8 cellular contexts compared by ENCODE assay signal in genomic region chr17:82287849-82288601, GRCh38. TPM values are rescaled to one million over a fixed set of nuclear protein-coding genes. Genes with fewer than 3 reads are reported as not detected.
DNase-seq lines count a peak whose midpoint lies in the region; ATAC-seq and TF ChIP-seq lines count a peak whose summit lies in the region.

No MANE protein-coding gene starts in this region.

- intact Hi-C loops in Panc1 (cut with micrococcal nuclease; ENCODE audit: unreplicated experiment) (no loop called here), posterior cingulate gyrus (cut with DNase I) (no loop called here)

- no peaks in the 10 kb centered on the region for H3K27me3 ChIP-seq in HL-60 (ENCODE audit: insufficient read depth, poor library complexity, severe bottlenecking)
- no peaks in the 10 kb centered on the region for H3K27me3 ChIP-seq in Panc1 (ENCODE audit: control insufficient read depth, insufficient read depth, low read length)
- no peaks in the 10 kb centered on the region for H3K27me3 ChIP-seq in stomach smooth muscle (ENCODE audit: control insufficient read depth in 1 of 2, insufficient read depth in 2 of 2, low read length in 2 of 2)

- ATAC-seq in Panc1, result 0 out of 2 replicates have a peak, but pooled peaks have one; percentile 8

- H3K9me3 ChIP-seq in Panc1 (ENCODE audit: control insufficient read depth, insufficient read depth, low read depth, low read length), result no peaks in the 10 kb centered on the region
- no peaks in the 10 kb centered on the region for H3K9me3 ChIP-seq in stomach smooth muscle (ENCODE audit: control insufficient read depth in 2 of 2, low read length in 2 of 2)

- DNase-seq in HL-60 (ENCODE audit: low read depth in 1 of 2, low spot score in 1 of 2) (peak; percentile 97 to 98), Panc1 (ENCODE audit: low read depth, low spot score) (peak; percentile 88), fibroblast of the conjunctiva (ENCODE audit: low read depth) (peak; percentile 26), posterior cingulate gyrus (no peak)
- no peak for DNase-seq in activated CD8-positive, alpha-beta memory T cell treated with anti-CD3 and anti-CD28 coated beads, Interleukin-2, amount 50 U/mL, for 4 hours
- no peak for DNase-seq in activated CD4-positive, alpha-beta T cell treated with anti-CD3 and anti-CD28 coated beads for 48 hours
- DNase-seq in NK-92 treated with Interleukin-12 subunit alpha and Interleukin-12 subunit beta, amount 100 ng/mL, for 24 hours (lab: John Stamatoyannopoulos, UW), result no peak

- no TSS peak for BruUV-seq in Panc1 (replicated peaks; lab: Mats Ljungman, UMichigan)

- POLR2A ChIA-PET in Panc1 (lab: Charles Lee), result no interaction called here

- CTCF ChIA-PET in Panc1 (lab: Charles Lee), result no interaction called here

- in situ Hi-C loops in Panc1 (cut with HindIII; ENCODE audit: low pct_unique_long_range_greater_than_20kb, low sequenced_read_pairs), result no loop called here

- H3K9ac ChIP-seq in stomach smooth muscle (ENCODE audit: low read length in 2 of 2), result peak overlapping the region in 1 of 2 donors; percentile 29

- H3K4me3 ChIP-seq in HL-60 (replicated peaks; ENCODE audit: insufficient read depth, low read length) (no peak overlapping the region), Panc1 (ENCODE audit: low read depth in 2 of 2, low read length in 2 of 2) (no peak overlapping the region), stomach smooth muscle (ENCODE audit: low read length in 2 of 2) (peak overlapping the region in 1 of 2 donors; percentile 22)

- no peak for TF ChIP-seq CTCF in HL-60 (IDR thresholded peaks at IDR 0.05; ENCODE audit: insufficient read depth, low read length)
- TF ChIP-seq CTCF in Panc1 (IDR thresholded peaks at IDR 0.05), result no peak

- peaks cover 31% of the 10 kb centered on the region for H3K4me1 ChIP-seq in Panc1 (ENCODE audit: control insufficient read depth, insufficient read depth, low read length)
- peaks cover 29% of the 10 kb centered on the region for H3K4me1 ChIP-seq in stomach smooth muscle (ENCODE audit: control insufficient read depth, insufficient read depth, low read length)

- H3K27ac ChIP-seq in HL-60 (replicated peaks), result peak overlapping the region; percentile 56
- peak overlapping the region; percentile 20; the same call in 1 of the 2 replicates for H3K27ac ChIP-seq in Panc1 (ENCODE audit: low read length)
- H3K27ac ChIP-seq in stomach smooth muscle (ENCODE audit: low read length), result peak overlapping the region; percentile 53

- no peaks in the 10 kb centered on the region; the same call in 1 of the 2 replicates for H3K36me3 ChIP-seq in Panc1 (ENCODE audit: control insufficient read depth, insufficient read depth, low read length)
- no peaks in the 10 kb centered on the region for H3K36me3 ChIP-seq in stomach smooth muscle (ENCODE audit: control insufficient read depth in 2 of 2, insufficient read depth in 2 of 2, low read length in 2 of 2)

RNA-seq across cellular contexts. Expression of gene CSNK1D, which starts 14.5 kb away (rescaled TPM):
- total RNA-seq in Panc1 (2021; ENCODE audit: unreplicated experiment), result 234 TPM
- 316 TPM for polyA plus RNA-seq in Panc1 (2012; ENCODE audit: insufficient read length)

RNA-seq across cellular contexts. Expression of gene CD7, which starts 29.4 kb away (rescaled TPM):
- total RNA-seq in Panc1 (2021; ENCODE audit: unreplicated experiment), result 0.77 TPM
- polyA plus RNA-seq in Panc1 (2012; ENCODE audit: insufficient read length), result 0.27 TPM

RNA-seq across cellular contexts. Expression of gene SECTM1, which starts 45.5 kb away (rescaled TPM):
- total RNA-seq in Panc1 (2021; ENCODE audit: unreplicated experiment), result 5.4 TPM
- polyA plus RNA-seq in Panc1 (2012; ENCODE audit: insufficient read length), result 7.3 TPM

RNA-seq across cellular contexts. Expression of gene SLC16A3, which starts 59.2 kb away (rescaled TPM):
- 581 TPM for total RNA-seq in Panc1 (2021; ENCODE audit: unreplicated experiment)
- 1,387 TPM for polyA plus RNA-seq in Panc1 (2012; ENCODE audit: insufficient read length)

Comparison
In these comparisons a context has a peak if more than half of its experiments do, and no peak if none do; other contexts are left out.
1. DNase-seq: peak in HL-60 (2 of 2), Panc1 (single experiment) and fibroblast of the conjunctiva (single experiment); none in posterior cingulate gyrus (0 of 10), activated CD8-positive, alpha-beta memory T cell treated with anti-CD3 and anti-CD28 coated beads, Interleukin-2, amount 50 U/mL, for 4 hours (single experiment), activated CD4-positive, alpha-beta T cell treated with anti-CD3 and anti-CD28 coated beads for 48 hours (single experiment) and NK-92 treated with Interleukin-12 subunit alpha and Interleukin-12 subunit beta, amount 100 ng/mL, for 24 hours (single experiment).
2. Peak in every context shown above with its lines, with median percentiles within 50 percentile points of each other: H3K27ac ChIP-seq.